24 cellular contexts compared by ENCODE assay signal in the genomic region with DNA sequence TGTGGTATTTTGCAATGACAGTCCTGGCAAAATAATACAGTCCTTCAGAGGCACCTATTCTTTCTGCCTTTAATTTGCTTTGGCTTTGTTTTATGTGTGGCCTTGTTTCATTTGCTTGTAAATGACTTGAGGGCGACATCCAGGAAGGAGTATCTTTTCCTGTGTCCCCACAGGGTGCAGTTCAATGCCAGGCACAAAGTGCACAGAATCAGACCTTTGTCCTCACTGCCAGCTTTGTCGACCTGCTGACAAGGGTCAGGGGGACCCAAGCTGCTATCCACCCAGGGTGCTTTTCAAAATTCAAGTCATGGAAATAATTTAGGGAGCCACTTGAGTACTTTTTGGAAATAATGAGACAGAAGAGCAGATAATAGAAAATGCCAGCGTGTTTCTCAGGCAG. TPM values are rescaled to one million over a fixed set of nuclear protein-coding genes. Genes with fewer than 3 reads are reported as not detected.
DNase-seq lines count a peak whose midpoint lies in the region; ATAC-seq, FAIRE-seq and TF ChIP-seq lines count a peak whose summit lies in the region.
"Had no signal": no experiment of that assay in that cellular context is flagged by ENCODE, and none has a peak within 500 bp of the region (broad histone marks: within the 10 kb centered on the region; RNA-seq: fewer than 3 reads in every experiment).

No MANE protein-coding gene starts in this region.

- peaks cover 29% of the 10 kb centered on the region for H3K4me1 Mint-ChIP-seq in neural crest cell
- H3K4me1 Mint-ChIP-seq in activated CD8-positive, alpha-beta T cell treated with anti-CD3 and anti-CD28 coated beads, Interleukin-2, amount 10 ng/mL, durations not matched to agents 7 days and 5 days (ENCODE audit: low read depth) = no peaks in the 10 kb centered on the region
- H3K4me1 Mint-ChIP-seq: B cell; CD4-positive, CD25-positive, alpha-beta regulatory T cell had no signal

- no peaks in the 10 kb centered on the region for H4K20me1 ChIP-seq in BLaER1

- H3K9me3 ChIP-seq in BLaER1 (no peaks in the 10 kb centered on the region), Peyer's patch (no peaks in the 10 kb centered on the region), kidney (ENCODE audit: control insufficient read depth in 1 of 2, low read length in 2 of 2) (no peaks in the 10 kb centered on the region)
- H3K9me3 ChIP-seq: HAP-1 had no signal

- H3K36me3 ChIP-seq in BLaER1 (no peaks in the 10 kb centered on the region), Peyer's patch (no peaks in the 10 kb centered on the region), kidney (ENCODE audit: control insufficient read depth in 1 of 2, insufficient read depth in 2 of 2, low read length in 2 of 2) (no peaks in the 10 kb centered on the region)
- H3K36me3 ChIP-seq: HAP-1 had no signal

- H3K27me3 ChIP-seq in BLaER1 (no peaks in the 10 kb centered on the region), Peyer's patch (no peaks in the 10 kb centered on the region)

- H3K9ac ChIP-seq in BLaER1 (no peak overlapping the region), kidney (ENCODE audit: low read length in 2 of 2) (no peak overlapping the region)
- H3K9ac ChIP-seq: GM23248 had no signal

- H3K27ac Mint-ChIP-seq in neural crest cell (ENCODE audit: unreplicated experiment) = peak overlapping the region; percentile 96
- H3K27ac Mint-ChIP-seq in activated CD8-positive, alpha-beta T cell treated with anti-CD3 and anti-CD28 coated beads, Interleukin-2, amount 10 ng/mL, durations not matched to agents 7 days and 5 days = no peak overlapping the region
- H3K27ac Mint-ChIP-seq: B cell; CD4-positive, CD25-positive, alpha-beta regulatory T cell had no signal

- peak overlapping the region; percentile 15 for H3K4me2 ChIP-seq in BLaER1

- POLR2A ChIA-PET in activated CD8-positive, alpha-beta T cell treated with anti-CD3 and anti-CD28 coated beads, Interleukin-2, amount 10 ng/mL, durations not matched to agents 7 days and 5 days (lab: Charles Lee) = no interaction called here

- ATAC-seq in GM21786 (IDR thresholded peaks at IDR 0.05; ENCODE audit: unreplicated experiment) (no peak), HG03045 (IDR thresholded peaks at IDR 0.05; ENCODE audit: unreplicated experiment) (no peak), GM21825 (IDR thresholded peaks at IDR 0.05; ENCODE audit: unreplicated experiment) (no peak)
- no peak for ATAC-seq in activated CD8-positive, alpha-beta T cell treated with anti-CD3 and anti-CD28 coated beads, Interleukin-2, amount 10 ng/mL, durations not matched to agents 7 days and 5 days

- no peaks in the 10 kb centered on the region for H3K9me3 Mint-ChIP-seq in neural crest cell
- no peaks in the 10 kb centered on the region for H3K9me3 Mint-ChIP-seq in activated CD8-positive, alpha-beta T cell treated with anti-CD3 and anti-CD28 coated beads, Interleukin-2, amount 10 ng/mL, durations not matched to agents 7 days and 5 days (ENCODE audit: insufficient read depth)
- H3K9me3 Mint-ChIP-seq: CD4-positive, CD25-positive, alpha-beta regulatory T cell had no signal

- H3K4me3 ChIP-seq in BLaER1 (no peak overlapping the region), Peyer's patch (no peak overlapping the region), kidney (ENCODE audit: low read length in 2 of 2) (no peak overlapping the region)
- H3K4me3 ChIP-seq: GM23248, HAP-1 had no signal

- H3K36me3 Mint-ChIP-seq in neural crest cell (ENCODE audit: low read depth) = no peaks in the 10 kb centered on the region
- no peaks in the 10 kb centered on the region for H3K36me3 Mint-ChIP-seq in activated CD8-positive, alpha-beta T cell treated with anti-CD3 and anti-CD28 coated beads, Interleukin-2, amount 10 ng/mL, durations not matched to agents 7 days and 5 days (ENCODE audit: low read depth)
- H3K36me3 Mint-ChIP-seq: CD4-positive, CD25-positive, alpha-beta regulatory T cell had no signal

- H3K27ac ChIP-seq in BLaER1 (0 out of 2 replicates have a peak overlapping the region, but pooled peaks have one; percentile 3), Peyer's patch (peak overlapping the region in 3 of 4 donors; percentile 71 to 89 (median 87)), kidney (ENCODE audit: low read depth in 2 of 2, low read length in 2 of 2) (no peak overlapping the region)
- H3K27ac ChIP-seq: GM23248 had no signal

- intact Hi-C loops in kidney (cut with DNase I) = no loop called here

- H3K4me1 ChIP-seq in BLaER1 (peaks cover 80% of the 10 kb centered on the region), Peyer's patch (peaks cover 0 to 39% (median 2%) of the 10 kb centered on the region in 4 donors), kidney (ENCODE audit: control insufficient read depth in 1 of 2, insufficient read depth in 1 of 2, low read depth in 1 of 2, low read length in 2 of 2) (peaks cover 7 to 9% of the 10 kb centered on the region in 2 donors)
- H3K4me1 ChIP-seq: HAP-1 had no signal

- no peak overlapping the region for H3K4me3 Mint-ChIP-seq in neural crest cell
- H3K4me3 Mint-ChIP-seq in activated CD8-positive, alpha-beta T cell treated with anti-CD3 and anti-CD28 coated beads, Interleukin-2, amount 10 ng/mL, durations not matched to agents 7 days and 5 days = no peak overlapping the region
- H3K4me3 Mint-ChIP-seq: B cell; CD4-positive, CD25-positive, alpha-beta regulatory T cell had no signal

- no peak for FAIRE-seq in kidney (lab: Jason Lieb, UNC)
- FAIRE-seq: A204.1 had no signal

- TF ChIP-seq CTCF in Peyer's patch (IDR thresholded peaks at IDR 0.05) (no peak), kidney (IDR thresholded peaks at IDR 0.05; ENCODE audit: borderline replicate concordance, extremely low read depth, insufficient read depth) (no peak), neural crest cell (conservative IDR thresholded peaks at IDR 0.05) (no peak)

- no peaks in the 10 kb centered on the region for H3K27me3 Mint-ChIP-seq in neural crest cell (ENCODE audit: low read depth)
- peaks cover 2% of the 10 kb centered on the region for H3K27me3 Mint-ChIP-seq in activated CD8-positive, alpha-beta T cell treated with anti-CD3 and anti-CD28 coated beads, Interleukin-2, amount 10 ng/mL, durations not matched to agents 7 days and 5 days (ENCODE audit: low read depth)
- H3K27me3 Mint-ChIP-seq: B cell had no signal

- TF ChIP-seq POLR2A in Peyer's patch (IDR thresholded peaks at IDR 0.05) = no peak

- CTCF ChIA-PET in activated CD8-positive, alpha-beta T cell treated with anti-CD3 and anti-CD28 coated beads, Interleukin-2, amount 10 ng/mL, durations not matched to agents 7 days and 5 days (lab: Charles Lee) = interaction anchor here (0.6 to 1.6 kb wide), 2 partner anchors 17 to 83 kb away, joined by 3 read pairs; no protein-coding TSS in a partner anchor

- peak in 2 of 3 donors; percentile 67 to 78 for DNase-seq in Peyer's patch
- DNase-seq in kidney = peak; percentile 2
- no peak for DNase-seq in neural crest cell (ENCODE audit: low read depth, low spot score)
- DNase-seq in activated CD8-positive, alpha-beta T cell treated with anti-CD3 and anti-CD28 coated beads, Interleukin-2, amount 10 ng/mL, durations not matched to agents 7 days and 5 days = no peak
- DNase-seq: CD4-positive, CD25-positive, alpha-beta regulatory T cell; EL; GF-D8; GM23248; KBM-7; NCI-H1105; NCI-H146; NCI-H2029; NCI-H226; NCI-H524; NCI-H774; NK-92 treated with Interleukin-12 subunit alpha and Interleukin-12 subunit beta, amount 100 ng/mL, for 24 hours; SIG-M5 had no signal

RNA-seq across cellular contexts. Expression of a gene that starts 37.0 kb away (rescaled TPM):
- total RNA-seq in Peyer's patch (100 to 1,000 TPM in 3 of 4 donors, 10 to 100 TPM in 1; 70.1 to 556 (median 358) TPM), kidney (66.2 TPM), neural crest cell (11.6 and 12.5 TPM in 2 replicates)
- polyA plus RNA-seq in kidney (ENCODE audit: insufficient read depth, low read depth, low replicate concordance) = 46.4 TPM
- 10 to 100 TPM; 43.4 to 44.2 TPM for total RNA-seq in activated CD8-positive, alpha-beta T cell treated with anti-CD3 and anti-CD28 coated beads, Interleukin-2, amount 10 ng/mL, durations not matched to agents 7 days and 5 days

RNA-seq across cellular contexts. Expression of a gene that starts 47.4 kb away (rescaled TPM):
- total RNA-seq in Peyer's patch (100 to 1,000 TPM; 101 to 156 (median 142) TPM), kidney (257 TPM), neural crest cell (611 and 636 TPM in 2 replicates)
- 222 TPM for polyA plus RNA-seq in kidney (ENCODE audit: insufficient read depth, low read depth, low replicate concordance)
- 100 to 1,000 TPM; 482 to 509 TPM for total RNA-seq in activated CD8-positive, alpha-beta T cell treated with anti-CD3 and anti-CD28 coated beads, Interleukin-2, amount 10 ng/mL, durations not matched to agents 7 days and 5 days

RNA-seq across cellular contexts. Expression of a gene that starts 56.1 kb away (rescaled TPM):
- total RNA-seq in Peyer's patch (1 to 10 TPM in 2 of 4 donors, under 1 TPM in 2; 0.47 to 3.3 (median 0.80) TPM), kidney (1.5 TPM), neural crest cell (not detected in 2 replicates)
- polyA plus RNA-seq in kidney (ENCODE audit: insufficient read depth, low read depth, low replicate concordance) = not detected
- total RNA-seq in activated CD8-positive, alpha-beta T cell treated with anti-CD3 and anti-CD28 coated beads, Interleukin-2, amount 10 ng/mL, durations not matched to agents 7 days and 5 days = not detected
- total RNA-seq: GM23248 had no signal
- polyA plus RNA-seq: CD4-positive, CD25-positive, alpha-beta regulatory T cell; GM23248 had no signal

Comparison
In these comparisons a context has a peak if more than half of its experiments do, and no peak if none do; other contexts are left out.
1. H3K27ac ChIP-seq: peak in BLaER1 (single experiment) and Peyer's patch (3 of 4); none in kidney (0 of 2).
2. DNase-seq: peak in Peyer's patch (2 of 3) and kidney (single experiment); none in neural crest cell (single experiment) and activated CD8-positive, alpha-beta T cell treated with anti-CD3 and anti-CD28 coated beads, Interleukin-2, amount 10 ng/mL, durations not matched to agents 7 days and 5 days (single experiment).